ENCODE assay signal across 8 cellular contexts in the genomic region with DNA sequence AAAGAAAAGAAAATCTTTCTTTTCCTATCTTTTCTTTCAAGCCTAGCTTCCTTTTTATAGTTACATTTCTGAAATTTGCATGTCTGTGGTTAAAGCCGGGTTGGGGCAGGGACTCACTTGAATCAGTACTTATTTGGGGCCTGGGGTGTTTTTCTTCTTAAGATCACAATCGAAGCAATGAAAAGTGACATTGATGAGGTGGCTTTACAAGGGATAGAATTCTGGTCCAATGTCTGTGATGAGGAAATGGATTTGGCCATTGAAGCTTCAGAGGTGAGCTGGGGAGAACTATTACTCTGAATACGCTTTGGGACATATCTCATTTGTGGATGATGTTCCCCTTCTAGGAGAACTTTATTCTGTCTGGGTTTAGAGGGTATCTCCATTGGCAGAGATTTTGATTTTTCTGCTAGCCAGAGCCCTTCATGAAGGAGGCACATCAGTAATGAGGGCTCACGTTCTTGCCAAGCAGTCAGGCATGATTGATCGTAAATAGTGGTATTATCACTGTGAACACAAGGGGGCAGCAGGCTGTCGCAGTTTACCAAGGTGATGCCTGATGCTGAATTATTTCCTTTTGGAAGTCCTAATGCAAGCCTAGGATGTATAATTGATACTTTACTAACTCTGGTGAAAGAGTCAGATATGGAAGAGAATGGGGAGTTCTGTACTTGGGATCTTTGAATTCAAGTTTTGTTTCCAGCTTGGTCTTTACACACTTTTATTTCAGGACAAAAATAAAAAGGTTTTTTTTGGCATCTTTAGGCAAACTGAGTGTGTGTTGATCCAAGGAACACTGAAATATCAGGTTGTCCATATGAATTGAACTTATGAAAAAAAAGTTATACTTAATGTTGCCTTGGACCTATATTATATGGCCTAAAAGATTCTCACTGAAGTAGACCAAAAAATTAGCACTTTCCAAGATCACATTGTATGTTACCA.
A peak's percentile ranks its signal among the peaks of the same experiment; 100 is the strongest.
DNase-seq lines count a peak whose midpoint lies in the region; FAIRE-seq and TF ChIP-seq lines count a peak whose summit lies in the region.

No MANE protein-coding gene starts in this region.

- H3K4me3 ChIP-seq in DOHH2 (ENCODE audit: low read length) = peak overlapping the region; percentile 56
- no peak overlapping the region for H3K4me3 ChIP-seq in parathyroid adenoma (ENCODE audit: low read depth, low read length)

- DNase-seq in RWPE1 (ENCODE audit: low spot score) (peak; percentile 41), foreskin melanocyte (peak; percentile 43), urothelium cell line (ENCODE audit: low spot score) (peak; percentile 61), hepatic stellate cell (ENCODE audit: low spot score) (no peak)
- DNase-seq in activated effector memory CD4-positive, alpha-beta T cell treated with Interleukin-2 at 50 U/mL for 16 hours = peak; percentile 31

- H3K4me1 ChIP-seq in DOHH2 (ENCODE audit: control insufficient read depth, low read length) = peaks cover 56% of the 10 kb centered on the region
- no peaks in the 10 kb centered on the region for H3K4me1 ChIP-seq in parathyroid adenoma

- CTCF ChIA-PET in RWPE1 (lab: Yijun Ruan, JAX) = interaction anchor here (0.5 to 1.8 kb wide), 6 partner anchors 9 to 134 kb away, joined by 3 to 5 read pairs (median 4); no protein-coding TSS in a partner anchor

- H2AFZ ChIP-seq in parathyroid adenoma = no peak overlapping the region

- H4K20me1 ChIP-seq in DOHH2 (ENCODE audit: control insufficient read depth, insufficient read depth, low read depth, low read length) = peaks cover 19% of the 10 kb centered on the region

- H3K9me2 ChIP-seq in DOHH2 (replicated peaks; ENCODE audit: control insufficient read depth, low read length) = no peaks in the 10 kb centered on the region

- H3K9me3 ChIP-seq in DOHH2 (ENCODE audit: control insufficient read depth, insufficient read depth, low read length) (no peaks in the 10 kb centered on the region), parathyroid adenoma (ENCODE audit: control insufficient read depth, low read length) (no peaks in the 10 kb centered on the region)

- H3K36me3 ChIP-seq in DOHH2 (ENCODE audit: control insufficient read depth, low read length) = peaks cover 94% of the 10 kb centered on the region
- no peaks in the 10 kb centered on the region for H3K36me3 ChIP-seq in parathyroid adenoma (ENCODE audit: control insufficient read depth, insufficient read depth, low read length)

- H3K4me2 ChIP-seq in DOHH2 (ENCODE audit: low read length) (peak overlapping the region; percentile 73), parathyroid adenoma (ENCODE audit: low read length) (no peak overlapping the region)

- POLR2A ChIA-PET in RWPE1 (lab: Yijun Ruan, JAX; ENCODE audit: low non-redundant PET) = interaction anchor here (0.8 kb wide), 1 partner anchor 11 kb away, joined by 4 read pairs; no protein-coding TSS in a partner anchor

- H3K27ac ChIP-seq in DOHH2 (ENCODE audit: low read depth, low read length) = peak overlapping the region; percentile 83
- H3K27ac ChIP-seq in RWPE1 = peak overlapping the region; percentile 38; the same call in 1 of the 2 replicates
- no peak overlapping the region for H3K27ac ChIP-seq in parathyroid adenoma

- H3K27me3 ChIP-seq in DOHH2 (ENCODE audit: control insufficient read depth, low read length) = no peaks in the 10 kb centered on the region
- H3K27me3 ChIP-seq in parathyroid adenoma (ENCODE audit: control insufficient read depth, insufficient read depth, low read length) = no peaks in the 10 kb centered on the region

- H3K79me2 ChIP-seq in DOHH2 (ENCODE audit: control insufficient read depth, low read length) (peaks cover 74% of the 10 kb centered on the region), parathyroid adenoma (no peaks in the 10 kb centered on the region)

- TF ChIP-seq CTCF in DOHH2 (IDR thresholded peaks at IDR 0.05; ENCODE audit: low read depth, low read length, poor library complexity, severe bottlenecking) (peak; percentile 96), LNCAP (IDR thresholded peaks at IDR 0.05) (peak; percentile 83), RWPE1 (conservative IDR thresholded peaks at IDR 0.05; ENCODE audit: low read depth) (peak; percentile 86), parathyroid adenoma (IDR thresholded peaks at IDR 0.05) (peak; percentile 82)

- no peak overlapping the region for H3K9ac ChIP-seq in parathyroid adenoma

- FAIRE-seq in urothelium cell line (lab: Jason Lieb, UNC) = no peak

- peaks cover 41% of the 10 kb centered on the region for H3F3A ChIP-seq in DOHH2 (ENCODE audit: control insufficient read depth, insufficient read depth)
